In the genomic region with DNA sequence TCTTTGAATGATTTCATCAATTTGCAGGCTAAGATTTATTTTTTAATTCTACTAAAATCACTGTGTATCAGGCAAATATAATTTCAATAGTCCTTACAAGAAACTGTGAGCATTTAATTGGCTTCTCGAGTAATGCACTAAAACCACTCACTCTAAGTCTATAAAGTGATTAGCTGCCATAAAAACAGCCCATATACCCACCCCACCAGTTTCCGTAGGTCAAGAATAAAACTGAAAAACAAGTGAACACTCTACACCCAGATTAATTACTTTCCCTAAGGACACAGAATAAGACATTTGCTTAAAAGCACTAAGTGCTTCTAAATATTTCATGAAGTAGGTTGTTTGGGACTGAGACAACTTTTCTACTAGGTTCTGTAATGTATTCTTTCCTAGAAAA, we compare ENCODE assay signal across 30 cellular contexts.
"Had no signal": no experiment of that assay in that cellular context is flagged by ENCODE, and none has a peak within 500 bp of the region (broad histone marks: within the 10 kb centered on the region; RNA-seq: fewer than 3 reads in every experiment).

No MANE protein-coding gene starts in this region.

- H3K27me3 Mint-ChIP-seq: naive B cell; stimulated activated naive CD8-positive, alpha-beta T cell treated with anti-CD3 and anti-CD28 coated beads, Interleukin-15, Interleukin-2, amounts not matched to agents 100 ng/mL and 50 ng/mL, for 24 hours had no signal

- H3K4me3 Mint-ChIP-seq: immature natural killer cell; mesothelial cell of epicardium; naive B cell; natural killer cell; stimulated activated effector memory CD8-positive, alpha-beta T cell treated with anti-CD3 and anti-CD28 coated beads, Interleukin-12 subunit alpha, Interleukin-12 subunit beta, amount 100 ng/mL, for 72 hours; stimulated activated naive CD8-positive, alpha-beta T cell treated with anti-CD3 and anti-CD28 coated beads, Interleukin-15, Interleukin-2, amounts not matched to agents 100 ng/mL and 50 ng/mL, for 24 hours had no signal

- H3K9me3 Mint-ChIP-seq: immature natural killer cell; mesothelial cell of epicardium; naive B cell; natural killer cell; stimulated activated effector memory CD8-positive, alpha-beta T cell treated with anti-CD3 and anti-CD28 coated beads, Interleukin-12 subunit alpha, Interleukin-12 subunit beta, amount 100 ng/mL, for 72 hours; stimulated activated naive CD8-positive, alpha-beta T cell treated with anti-CD3 and anti-CD28 coated beads, Interleukin-15, Interleukin-2, amounts not matched to agents 100 ng/mL and 50 ng/mL, for 24 hours had no signal

- H3K36me3 ChIP-seq: pancreas, prostate gland, suprapubic skin, thoracic aorta, tibial artery, upper lobe of right lung had no signal

- H3K4me1 ChIP-seq: left ventricle myocardium inferior, pancreas, prostate gland, suprapubic skin, tibial artery, upper lobe of right lung had no signal

- H3K4me3 ChIP-seq: left ventricle myocardium inferior, lung, pancreas, prostate gland, skin epidermis, suprapubic skin, thoracic aorta, tibial artery, upper lobe of right lung had no signal

- DNase-seq: hypothalamus; immature natural killer cell; kidney; left ventricle myocardium inferior; mesendoderm; naive B cell; natural killer cell; nucleus accumbens; pancreas; posterior cingulate gyrus; retina; right cardiac atrium; stimulated activated CD4-positive, alpha-beta T cell treated with anti-CD3 and anti-CD28 coated beads, Interleukin-12 subunit alpha, Interleukin-12 subunit beta, amount 100 ng/mL, for 4 hours; stimulated activated CD4-positive, alpha-beta T cell treated with anti-CD3 and anti-CD28 coated beads, Interleukin-15, amount 100 ng/mL, for 24 hours; stimulated activated CD4-positive, alpha-beta T cell treated with anti-CD3 and anti-CD28 coated beads, Interleukin-4, amount 100 ng/mL, for 24 hours; stimulated activated naive CD4-positive, alpha-beta T cell; tibial artery; trophoblast cell; upper lobe of right lung had no signal

- ATAC-seq: natural killer cell; pancreas; right cardiac atrium; sciatic nerve; stimulated activated effector memory CD8-positive, alpha-beta T cell treated with anti-CD3 and anti-CD28 coated beads, Interleukin-12 subunit alpha, Interleukin-12 subunit beta, amount 100 ng/mL, for 72 hours; upper lobe of right lung had no signal

- H3K4me1 Mint-ChIP-seq: naive B cell; stimulated activated effector memory CD8-positive, alpha-beta T cell treated with anti-CD3 and anti-CD28 coated beads, Interleukin-12 subunit alpha, Interleukin-12 subunit beta, amount 100 ng/mL, for 72 hours had no signal

- H3K27ac Mint-ChIP-seq: mesothelial cell of epicardium; naive B cell; natural killer cell; stimulated activated effector memory CD8-positive, alpha-beta T cell treated with anti-CD3 and anti-CD28 coated beads, Interleukin-12 subunit alpha, Interleukin-12 subunit beta, amount 100 ng/mL, for 72 hours; stimulated activated naive CD8-positive, alpha-beta T cell treated with anti-CD3 and anti-CD28 coated beads, Interleukin-15, Interleukin-2, amounts not matched to agents 100 ng/mL and 50 ng/mL, for 24 hours had no signal

- H3K36me3 Mint-ChIP-seq: mesothelial cell of epicardium, natural killer cell had no signal

- H3K9me3 ChIP-seq: left ventricle myocardium inferior, pancreas, prostate gland, suprapubic skin, thoracic aorta, tibial artery, upper lobe of right lung had no signal

- FAIRE-seq: islet of Langerhans, kidney, pancreas, urothelium cell line had no signal

- H3K27me3 ChIP-seq: pancreas, suprapubic skin, tibial artery, upper lobe of right lung had no signal

- H3K27ac ChIP-seq: left ventricle myocardium inferior, pancreas, prostate gland, skin epidermis, suprapubic skin, thoracic aorta, tibial artery, upper lobe of right lung had no signal
